In the genomic region with DNA sequence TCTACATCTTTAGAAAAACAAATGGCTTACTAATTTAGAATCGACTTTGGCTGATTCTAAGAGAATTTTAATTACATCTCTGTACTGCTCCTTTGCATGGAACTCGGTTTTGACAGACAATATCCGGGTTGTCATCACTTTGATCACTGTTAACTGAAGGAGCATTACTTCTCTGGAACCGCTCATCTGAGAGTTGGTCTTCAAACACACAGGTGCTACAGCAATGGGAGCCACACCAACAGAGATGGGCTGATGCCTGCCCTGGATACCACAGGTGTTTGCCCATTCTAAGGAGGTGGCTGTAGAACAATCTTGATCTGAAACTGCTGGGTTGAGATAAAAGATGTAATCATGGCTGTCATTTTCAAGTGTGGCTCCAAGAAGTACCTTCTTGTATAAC, we compare ENCODE assay signal across 1 cellular context.
TF ChIP-seq lines count a peak whose summit lies in the region.

No MANE protein-coding gene starts in this region.

TF ChIP-seq in K562, 482 proteins besides CTCF, POLR2A, EP300 and RAD21:
- TF ChIP-seq HMG20B (CRISPR knock-in tag; IDR thresholded peaks at IDR 0.05) (no peak), ZNF644 (tag; IDR thresholded peaks at IDR 0.05; ENCODE audit: low read depth) (no peak), ZNF197 (CRISPR knock-in tag; IDR thresholded peaks at IDR 0.05; ENCODE audit: low read depth) (no peak), L3MBTL2 (IDR thresholded peaks at IDR 0.05) (no peak), YY1 (IDR thresholded peaks at IDR 0.05; ENCODE audit: borderline replicate concordance in 1 of 3, control insufficient read depth in 1 of 3, extremely low read depth in 1 of 3, insufficient read depth in 3 of 3, insufficient read length in 1 of 3, insufficient replicate concordance in 2 of 3, low read depth in 1 of 3, low read length in 2 of 3) (no peak), ZNF445 (CRISPR knock-in tag; IDR thresholded peaks at IDR 0.05; ENCODE audit: low read depth) (no peak), SMC3 (conservative IDR thresholded peaks at IDR 0.05; ENCODE audit: insufficient read depth, low read depth, low read length) (no peak), ZNF57 (CRISPR knock-in tag; IDR thresholded peaks at IDR 0.05) (no peak)
- TF ChIP-seq, protein P1, sequence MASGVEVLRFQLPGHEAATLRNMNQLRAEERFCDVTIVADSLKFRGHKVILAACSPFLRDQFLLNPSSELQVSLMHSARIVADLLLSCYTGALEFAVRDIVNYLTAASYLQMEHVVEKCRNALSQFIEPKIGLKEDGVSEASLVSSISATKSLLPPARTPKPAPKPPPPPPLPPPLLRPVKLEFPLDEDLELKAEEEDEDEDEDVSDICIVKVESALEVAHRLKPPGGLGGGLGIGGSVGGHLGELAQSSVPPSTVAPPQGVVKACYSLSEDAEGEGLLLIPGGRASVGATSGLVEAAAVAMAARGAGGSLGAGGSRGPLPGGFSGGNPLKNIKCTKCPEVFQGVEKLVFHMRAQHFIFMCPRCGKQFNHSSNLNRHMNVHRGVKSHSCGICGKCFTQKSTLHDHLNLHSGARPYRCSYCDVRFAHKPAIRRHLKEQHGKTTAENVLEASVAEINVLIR (CRISPR knock-in tag; IDR thresholded peaks at IDR 0.05), result no peak
- TF ChIP-seq, protein P2, sequence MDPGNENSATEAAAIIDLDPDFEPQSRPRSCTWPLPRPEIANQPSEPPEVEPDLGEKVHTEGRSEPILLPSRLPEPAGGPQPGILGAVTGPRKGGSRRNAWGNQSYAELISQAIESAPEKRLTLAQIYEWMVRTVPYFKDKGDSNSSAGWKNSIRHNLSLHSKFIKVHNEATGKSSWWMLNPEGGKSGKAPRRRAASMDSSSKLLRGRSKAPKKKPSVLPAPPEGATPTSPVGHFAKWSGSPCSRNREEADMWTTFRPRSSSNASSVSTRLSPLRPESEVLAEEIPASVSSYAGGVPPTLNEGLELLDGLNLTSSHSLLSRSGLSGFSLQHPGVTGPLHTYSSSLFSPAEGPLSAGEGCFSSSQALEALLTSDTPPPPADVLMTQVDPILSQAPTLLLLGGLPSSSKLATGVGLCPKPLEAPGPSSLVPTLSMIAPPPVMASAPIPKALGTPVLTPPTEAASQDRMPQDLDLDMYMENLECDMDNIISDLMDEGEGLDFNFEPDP (CRISPR knock-in tag; IDR thresholded peaks at IDR 0.05), result no peak
